16 cellular contexts compared by ENCODE assay signal in the genomic region with DNA sequence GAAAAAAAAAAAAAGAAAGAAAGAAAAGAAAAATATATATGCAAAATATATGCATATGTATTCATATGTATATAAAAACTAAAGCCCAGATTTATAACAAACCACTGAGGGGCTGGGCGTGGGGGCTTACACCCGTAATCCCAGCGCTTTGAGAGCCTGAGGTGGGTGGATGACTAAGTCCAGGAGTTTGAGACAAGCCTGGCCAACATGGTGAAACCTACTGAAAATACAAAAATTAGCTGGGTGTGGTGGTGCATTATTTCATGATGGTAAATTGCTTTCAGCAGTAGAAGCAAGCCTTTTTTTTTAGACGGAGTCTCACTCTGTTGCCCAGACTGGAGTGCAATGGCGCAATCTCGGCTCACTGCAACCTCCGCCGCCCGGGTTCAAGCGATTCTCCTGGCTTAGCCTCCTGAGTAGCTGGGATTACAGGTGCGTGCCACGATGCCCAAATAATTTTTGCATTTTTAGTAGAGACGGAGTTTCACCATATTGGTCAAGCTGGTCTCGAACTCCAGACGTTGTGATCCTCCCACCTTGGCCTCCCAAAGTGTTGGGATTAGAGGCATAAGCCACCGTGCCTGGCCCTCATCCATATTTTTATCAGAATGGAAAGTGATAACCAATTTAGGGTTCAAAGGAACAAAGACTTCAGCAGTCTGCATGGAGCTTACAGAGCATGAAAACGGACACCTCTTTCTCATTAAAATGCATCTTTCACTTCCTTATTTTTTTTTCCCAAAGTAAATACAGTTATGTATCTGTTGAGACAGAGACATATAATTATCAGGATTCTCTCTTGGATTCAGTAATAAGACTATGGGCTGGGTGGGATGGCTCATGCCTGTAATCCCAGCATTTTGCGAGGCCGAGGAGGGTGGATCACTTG. TPM values are rescaled to one million over a fixed set of nuclear protein-coding genes. Genes with fewer than 3 reads are reported as not detected.
DNase-seq lines count a peak whose midpoint lies in the region; ATAC-seq, FAIRE-seq and TF ChIP-seq lines count a peak whose summit lies in the region.
"Had no signal": no experiment of that assay in that cellular context is flagged by ENCODE, and none has a peak within 500 bp of the region (broad histone marks: within the 10 kb centered on the region; RNA-seq: fewer than 3 reads in every experiment).

No MANE protein-coding gene starts in this region.

- H3K4me3 ChIP-seq in BLaER1 treated with 17β-estradiol and CSF1 and Interleukin-3, amounts not matched to agents 10 nM and 100 nM, result no peak overlapping the region
- H3K4me3 ChIP-seq in thyroid gland (replicated peaks in 1 of 3), result no peak overlapping the region
- no peak overlapping the region for H3K4me3 ChIP-seq in prostate gland
- H3K4me3 ChIP-seq: A549, lower lobe of right lung, psoas muscle, testis had no signal

- 95% methylated on average over 19 of the region's 19 CpGs for WGBS in thyroid gland, 2 donors
- WGBS in prostate gland, result 95% methylated on average over 19 of the region's 19 CpGs

- H3K36me3 ChIP-seq in BLaER1 treated with 17β-estradiol and CSF1 and Interleukin-3, amounts not matched to agents 10 nM and 100 nM, result no peaks in the 10 kb centered on the region
- H3K36me3 ChIP-seq in thyroid gland (no peaks in the 10 kb centered on the region), prostate gland (no peaks in the 10 kb centered on the region)
- H3K36me3 ChIP-seq: lower lobe of right lung had no signal

- no peak overlapping the region for H3K9ac ChIP-seq in BLaER1 treated with 17β-estradiol and CSF1 and Interleukin-3, amounts not matched to agents 10 nM and 100 nM
- H3K9ac ChIP-seq: KMS-11 had no signal

- no peak for TF ChIP-seq POLR2A in thyroid gland (IDR thresholded peaks at IDR 0.05)
- TF ChIP-seq POLR2A in prostate gland (IDR thresholded peaks at IDR 0.05), result no peak

- FAIRE-seq in GM19239 (lab: Jason Lieb, UNC), result peak; percentile 86
- FAIRE-seq: A549 had no signal

- ATAC-seq in HG02763 (IDR thresholded peaks at IDR 0.05; ENCODE audit: unreplicated experiment) (peak; percentile 54), HG03520 (IDR thresholded peaks at IDR 0.05; ENCODE audit: unreplicated experiment) (peak; percentile 76), omental fat pad (ENCODE audit: low FRiP score) (no peak)
- ATAC-seq: A549, lower lobe of right lung, psoas muscle had no signal

- peaks cover 5 to 12% (median 10%) of the 10 kb centered on the region in 10 experiments; a peak in 14 of 20 replicates for H3K4me1 ChIP-seq in BLaER1 treated with 17β-estradiol and CSF1 and Interleukin-3, amounts not matched to agents 10 nM and 100 nM
- H3K4me1 ChIP-seq in thyroid gland (no peaks in the 10 kb centered on the region), prostate gland (replicated peaks) (no peaks in the 10 kb centered on the region)
- H3K4me1 ChIP-seq: A549, lower lobe of right lung, psoas muscle, testis had no signal

- intact Hi-C loops in thyroid gland (cut with DNase I) (no loop called here), prostate gland (cut with DNase I) (no loop called here)

- H4K20me1 ChIP-seq in BLaER1 treated with 17β-estradiol and CSF1 and Interleukin-3, amounts not matched to agents 10 nM and 100 nM, result no peaks in the 10 kb centered on the region

- H3K27ac ChIP-seq in BLaER1 treated with 17β-estradiol and CSF1 and Interleukin-3, amounts not matched to agents 10 nM and 100 nM, result no peak overlapping the region
- no peak overlapping the region for H3K27ac ChIP-seq in thyroid gland
- no peak overlapping the region for H3K27ac ChIP-seq in prostate gland
- H3K27ac ChIP-seq: A549, KMS-11, lower lobe of right lung, psoas muscle, testis had no signal

- no peaks in the 10 kb centered on the region for H3K27me3 ChIP-seq in BLaER1 treated with 17β-estradiol and CSF1 and Interleukin-3, amounts not matched to agents 10 nM and 100 nM
- H3K27me3 ChIP-seq in thyroid gland (no peaks in the 10 kb centered on the region), prostate gland (replicated peaks; ENCODE audit: insufficient read depth) (no peaks in the 10 kb centered on the region)
- H3K27me3 ChIP-seq: testis had no signal

- peak overlapping the region in 10 of 11 experiments; percentile 8 to 52 (median 31); a peak in 12 of 22 replicates for H3K4me2 ChIP-seq in BLaER1 treated with 17β-estradiol and CSF1 and Interleukin-3, amounts not matched to agents 10 nM and 100 nM
- H3K4me2 ChIP-seq: A549, KMS-11 had no signal

- no peak for TF ChIP-seq CTCF in omental fat pad (IDR thresholded peaks at IDR 0.05)
- TF ChIP-seq CTCF in thyroid gland (IDR thresholded peaks at IDR 0.05), result no peak
- no peak for TF ChIP-seq CTCF in prostate gland (IDR thresholded peaks at IDR 0.05)

- DNase-seq in GM19239 (ENCODE audit: insufficient read length, low spot score) (peak; percentile 29), omental fat pad (ENCODE audit: low spot score) (no peak), thyroid gland (no peak), prostate gland (ENCODE audit: low spot score) (no peak), NCI-H82 (lab: John Stamatoyannopoulos, UW) (no peak)
- DNase-seq: DND-41; effector memory CD4-positive, alpha-beta T cell; lower lobe of right lung; NCI-H510A; psoas muscle; testis had no signal

- H3K9me3 ChIP-seq in BLaER1 treated with 17β-estradiol and CSF1 and Interleukin-3, amounts not matched to agents 10 nM and 100 nM (replicated peaks in 1 of 11), result no peaks in the 10 kb centered on the region
- H3K9me3 ChIP-seq in thyroid gland (no peaks in the 10 kb centered on the region), prostate gland (no peaks in the 10 kb centered on the region)
- H3K9me3 ChIP-seq: A549, lower lobe of right lung, psoas muscle, testis had no signal

RNA-seq across cellular contexts. Expression of gene MOB1B, which starts 27.7 kb away (rescaled TPM):
- total RNA-seq in omental fat pad, result 10 to 100 TPM; 11.0 to 19.7 (median 13.8) TPM
- 10 to 100 TPM; 24.1 to 33.9 (median 29.6) TPM for total RNA-seq in thyroid gland
- 10 to 100 TPM; 13.6 to 19.7 TPM for total RNA-seq in prostate gland

RNA-seq across cellular contexts. Expression of gene GRSF1, which starts 34.8 kb away (rescaled TPM):
- total RNA-seq in omental fat pad (10 to 100 TPM; 49.0 to 61.2 (median 51.0) TPM), thyroid gland (10 to 100 TPM; 59.7 to 69.6 (median 67.0) TPM), prostate gland (10 to 100 TPM; 56.6 to 58.3 TPM)
